ENCODE assay signal across 16 cellular contexts in the genomic region with DNA sequence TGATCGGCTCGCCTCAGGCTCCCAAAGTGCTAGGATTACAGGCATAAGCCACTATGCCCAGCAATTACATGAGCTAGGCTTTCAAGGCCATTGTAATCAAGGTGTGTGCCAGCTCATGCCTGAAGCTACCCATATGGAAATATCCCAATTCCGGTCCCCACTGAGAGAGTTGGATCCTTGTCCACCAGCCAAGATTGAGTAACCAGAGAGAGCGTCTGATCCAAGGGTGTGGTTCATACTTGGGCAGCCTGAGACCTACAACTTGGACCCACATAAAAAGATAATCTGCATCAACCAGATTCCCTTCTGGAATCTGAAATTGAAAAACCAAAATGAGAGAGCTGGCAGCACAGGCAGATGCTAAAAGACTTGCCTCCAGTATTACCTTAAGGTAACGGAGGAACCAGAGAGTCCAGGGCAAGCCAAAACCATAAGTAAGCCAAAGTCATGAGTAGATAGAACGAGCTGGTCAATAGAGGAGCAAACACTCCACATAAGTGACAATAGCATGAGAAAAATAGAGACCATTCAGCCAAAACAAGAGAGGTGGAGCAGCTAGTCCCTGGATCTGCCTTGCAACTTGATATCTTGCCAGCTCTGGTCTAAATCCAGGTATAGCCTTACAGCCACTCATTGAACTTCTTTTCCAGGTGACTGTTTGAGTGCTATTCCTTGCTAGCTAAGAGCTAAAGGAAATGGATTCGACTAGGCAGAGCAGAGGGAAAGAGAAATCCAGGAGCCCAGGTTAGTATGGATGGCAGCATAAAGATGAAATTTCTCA.
DNase-seq lines count a peak whose midpoint lies in the region; TF ChIP-seq lines count a peak whose summit lies in the region.
"Had no signal": no experiment of that assay in that cellular context is flagged by ENCODE, and none has a peak within 500 bp of the region (broad histone marks: within the 10 kb centered on the region; RNA-seq: fewer than 3 reads in every experiment).

No MANE protein-coding gene starts in this region.

- no peak overlapping the region for H3K4me3 ChIP-seq in mammary epithelial cell (replicated peaks in 1 of 3; ENCODE audit: insufficient read depth in 1 of 3, low read depth in 2 of 3, low read length in 3 of 3)
- no peak overlapping the region for H3K4me3 ChIP-seq in neural progenitor cell
- H3K4me3 ChIP-seq: heart right ventricle, ovary, tibial artery had no signal

- H3K9me3 ChIP-seq in mammary epithelial cell (replicated peaks; ENCODE audit: insufficient read depth, low read length) (no peaks in the 10 kb centered on the region), neural progenitor cell (ENCODE audit: low read depth) (no peaks in the 10 kb centered on the region)
- H3K9me3 ChIP-seq: ovary, tibial artery had no signal

- H4K20me1 ChIP-seq in mammary epithelial cell (ENCODE audit: insufficient read depth, low read length) (no peaks in the 10 kb centered on the region), neural progenitor cell (ENCODE audit: low read depth) (no peaks in the 10 kb centered on the region)

- H2AFZ ChIP-seq in mammary epithelial cell (ENCODE audit: low read depth, low read length) (peak overlapping the region; percentile 34), neural progenitor cell (replicated peaks) (no peak overlapping the region)

- in situ Hi-C loops in mammary epithelial cell (cut with MboI; ENCODE audit: low sequenced_read_pairs in 2 of 2) = no loop called here
- in situ Hi-C loops in GM13977 (cut with MboI; ENCODE audit: low pct_unique_long_range_greater_than_20kb, low sequenced_read_pairs, unreplicated experiment) = no loop called here

- no peaks in the 10 kb centered on the region for H3K36me3 ChIP-seq in mammary epithelial cell (ENCODE audit: insufficient read depth, low read length)
- H3K36me3 ChIP-seq in neural progenitor cell = no peaks in the 10 kb centered on the region
- H3K36me3 ChIP-seq: heart right ventricle, ovary, tibial artery had no signal

- no TSS peak for BruUV-seq in mammary epithelial cell (replicated peaks; lab: Mats Ljungman, UMichigan)

- dilution Hi-C loops in mammary epithelial cell (cut with HindIII; ENCODE audit: low sequenced_read_pairs) = no loop called here

- H3K4me2 ChIP-seq in mammary epithelial cell (ENCODE audit: insufficient read depth, low read depth, low read length) (no peak overlapping the region), neural progenitor cell (no peak overlapping the region)

- H3K4me1 Mint-ChIP-seq in nephron progenitor cell = peaks cover 23% of the 10 kb centered on the region
- H3K4me1 Mint-ChIP-seq in neural progenitor cell = peaks cover 19% of the 10 kb centered on the region

- H3K27ac Mint-ChIP-seq in nephron progenitor cell = peak overlapping the region; percentile 9
- no peak overlapping the region for H3K27ac Mint-ChIP-seq in neural progenitor cell

- whole genome bisulfite sequencing in mammary epithelial cell (ENCODE audit: low coverage, missing lambda C conversion rate) = 32% methylated on average over 7 of the region's 7 CpGs

- DNase-seq in NCI-H1092 treated with DMSO at 0.1 percent for 48 hours (lab: John Stamatoyannopoulos, UW) (peak; percentile 84), NCI-H345 treated with DMSO at 0.1 percent for 48 hours (lab: John Stamatoyannopoulos, UW; ENCODE audit: unreplicated experiment) (peak; percentile 88), mammary epithelial cell (peak; percentile 61), nephron progenitor cell (no peak), NCI-H2227 (lab: John Stamatoyannopoulos, UW; ENCODE audit: unreplicated experiment) (no peak), GM13977 (ENCODE audit: low spot score) (no peak), neural progenitor cell (ENCODE audit: low spot score) (no peak)
- no peak for DNase-seq in stimulated activated CD8-positive, alpha-beta memory T cell treated with anti-CD3 and anti-CD28 coated beads, Interleukin-4, amount 100 ng/mL, for 48 hours
- DNase-seq: activated CD4-positive, alpha-beta T cell treated with anti-CD3 and anti-CD28 coated beads for 4 hours; activated CD8-positive, alpha-beta memory T cell treated with anti-CD3 and anti-CD28 coated beads, Interleukin-2, amount 50 U/mL, for 4 hours; activated naive CD4-positive, alpha-beta T cell; dermis blood vessel endothelial cell; NCI-H1930; ovary; tibial artery had no signal

- H3K27me3 Mint-ChIP-seq in nephron progenitor cell (ENCODE audit: low read depth, poor library complexity) (no peaks in the 10 kb centered on the region), neural progenitor cell (ENCODE audit: insufficient read depth, low read depth) (no peaks in the 10 kb centered on the region)

- peaks cover 11% of the 10 kb centered on the region for H3K4me1 ChIP-seq in mammary epithelial cell (ENCODE audit: insufficient read depth, low read length)
- no peaks in the 10 kb centered on the region for H3K4me1 ChIP-seq in neural progenitor cell

- H3F3A ChIP-seq in neural progenitor cell (ENCODE audit: low read depth) = no peaks in the 10 kb centered on the region

- H3K27ac ChIP-seq in mammary epithelial cell (ENCODE audit: insufficient read depth, low read depth, low read length) (no peak overlapping the region), neural progenitor cell (no peak overlapping the region)
- H3K27ac ChIP-seq: ovary, tibial artery had no signal

- H3K36me3 Mint-ChIP-seq in nephron progenitor cell (ENCODE audit: low read depth) = no peaks in the 10 kb centered on the region
- H3K36me3 Mint-ChIP-seq in neural progenitor cell = no peaks in the 10 kb centered on the region

- no peaks in the 10 kb centered on the region for H3K9me3 Mint-ChIP-seq in nephron progenitor cell
- H3K9me3 Mint-ChIP-seq in neural progenitor cell = peaks cover 2% of the 10 kb centered on the region

- H3K79me2 ChIP-seq in mammary epithelial cell (ENCODE audit: insufficient read depth, low read length) (no peaks in the 10 kb centered on the region), neural progenitor cell (ENCODE audit: low read depth) (no peaks in the 10 kb centered on the region)

- CTCF ChIA-PET in mammary epithelial cell (lab: Charles Lee; ENCODE audit: low non-redundant PET) = no interaction called here

- TF ChIP-seq CTCF in mammary epithelial cell (conservative IDR thresholded peaks at IDR 0.05 in 1 of 2, IDR thresholded peaks at IDR 0.05 in 1 of 2; ENCODE audit: extremely low read depth in 1 of 2, insufficient read depth in 1 of 2, low read depth in 1 of 2, low read length in 2 of 2) = no peak
- TF ChIP-seq CTCF in nephron progenitor cell (IDR thresholded peaks at IDR 0.05) = no peak
- no peak for TF ChIP-seq CTCF in GM13977 (IDR thresholded peaks at IDR 0.05; ENCODE audit: extremely low read depth, insufficient read depth, missing control alignments)
- no peak for TF ChIP-seq CTCF in neural progenitor cell (IDR thresholded peaks at IDR 0.05)

- H3K9ac ChIP-seq in mammary epithelial cell (ENCODE audit: insufficient read depth, low read length) (no peak overlapping the region), neural progenitor cell (no peak overlapping the region)

- intact Hi-C loops in mammary epithelial cell (cut with micrococcal nuclease) = no loop called here

- H3K27me3 ChIP-seq in mammary epithelial cell (ENCODE audit: insufficient read depth, low read length) = no peaks in the 10 kb centered on the region
- H3K27me3 ChIP-seq in neural progenitor cell = no peaks in the 10 kb centered on the region
- H3K27me3 ChIP-seq: heart right ventricle, ovary, tibial artery had no signal

- H3K4me3 Mint-ChIP-seq in nephron progenitor cell (no peak overlapping the region), neural progenitor cell (no peak overlapping the region)

Comparison
In these comparisons a context has a peak if more than half of its experiments do, and no peak if none do; other contexts are left out.
1. DNase-seq: peak in NCI-H1092 treated with DMSO at 0.1 percent for 48 hours (single experiment), NCI-H345 treated with DMSO at 0.1 percent for 48 hours (single experiment) and mammary epithelial cell (single experiment); none in nephron progenitor cell (single experiment), NCI-H2227 (single experiment), GM13977 (single experiment), stimulated activated CD8-positive, alpha-beta memory T cell treated with anti-CD3 and anti-CD28 coated beads, Interleukin-4, amount 100 ng/mL, for 48 hours (single experiment) and neural progenitor cell (single experiment).